In the genomic region with DNA sequence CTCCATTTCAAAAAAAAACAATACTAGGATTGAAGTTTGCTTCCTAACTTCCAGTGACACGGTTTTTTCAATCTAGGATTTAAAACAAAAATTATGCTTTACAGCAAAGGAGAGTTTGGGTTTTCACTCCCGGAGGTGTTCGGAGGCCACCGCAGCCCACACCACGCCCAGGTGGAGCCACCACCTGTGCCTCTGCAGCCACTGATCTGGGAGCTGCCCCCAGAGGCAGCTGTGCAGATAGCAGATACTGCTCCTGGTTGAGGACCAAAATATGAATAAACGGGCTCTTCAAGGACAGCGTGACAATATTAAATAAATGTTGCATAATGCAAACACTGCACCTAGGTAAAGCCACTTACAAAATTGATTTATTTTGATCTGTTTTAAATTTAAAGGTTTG, we compare ENCODE assay signal across 17 cellular contexts. TPM values are rescaled to one million over a fixed set of nuclear protein-coding genes. Genes with fewer than 3 reads are reported as not detected.
DNase-seq lines count a peak whose midpoint lies in the region; ATAC-seq and TF ChIP-seq lines count a peak whose summit lies in the region.
"Had no signal": no experiment of that assay in that cellular context is flagged by ENCODE, and none has a peak within 500 bp of the region (broad histone marks: within the 10 kb centered on the region; RNA-seq: fewer than 3 reads in every experiment).

No MANE protein-coding gene starts in this region.

- peak; percentile 67; the same call in 1 of the 2 replicates for ATAC-seq in PC-3
- ATAC-seq in GM18907 (IDR thresholded peaks at IDR 0.05; ENCODE audit: unreplicated experiment) = no peak
- no peak for ATAC-seq in HG03378 (IDR thresholded peaks at IDR 0.05; ENCODE audit: unreplicated experiment)
- ATAC-seq: activated CD8-positive, alpha-beta memory T cell treated with anti-CD3 and anti-CD28 coated beads, Interleukin-2, amount 10 ng/mL, durations not matched to agents 7 days and 5 days had no signal

- H4K20me1 ChIP-seq in PC-3 (ENCODE audit: low read length) = no peaks in the 10 kb centered on the region
- H4K20me1 ChIP-seq: BLaER1 treated with 17β-estradiol and CSF1 and Interleukin-3, amounts not matched to agents 10 nM and 100 nM had no signal

- H3K4me1 ChIP-seq in PC-3 (ENCODE audit: insufficient read depth, low read length) = peaks cover 5% of the 10 kb centered on the region

- no peaks in the 10 kb centered on the region for H3K79me2 ChIP-seq in PC-3 (ENCODE audit: low read length)

- no peak overlapping the region for H3K9ac ChIP-seq in PC-3 (ENCODE audit: low read length)
- H3K9ac ChIP-seq: BLaER1 treated with 17β-estradiol and CSF1 and Interleukin-3, amounts not matched to agents 10 nM and 100 nM had no signal

- CTCF ChIA-PET in PC-3 (lab: Charles Lee) = no interaction called here

- DNase-seq in D341Med (ENCODE audit: low spot score) (peak; percentile 60), H7 (peak; percentile 82), PC-3 (peak; percentile 31), iPS-NIHi7 (ENCODE audit: extremely low spot score) (peak; percentile 35), T1000 (lab: John Stamatoyannopoulos, UW) (no peak)
- no peak for DNase-seq in activated CD4-positive, CD25-positive, alpha-beta regulatory T cell (lab: John Stamatoyannopoulos, UW)
- DNase-seq: activated CD8-positive, alpha-beta memory T cell treated with anti-CD3 and anti-CD28 coated beads, Interleukin-2, amount 10 ng/mL, durations not matched to agents 7 days and 5 days; activated naive CD4-positive, alpha-beta T cell; effector memory CD4-positive, alpha-beta T cell; KG1; NCI-H2107; nephron progenitor cell; PC-9; stimulated activated CD4-positive, alpha-beta T cell treated with anti-CD3 and anti-CD28 coated beads, Interleukin-4, amount 100 ng/mL, for 24 hours had no signal

- H3K4me3 ChIP-seq in H7 (ENCODE audit: insufficient read depth, low read depth, low read length) (no peak overlapping the region), PC-3 (ENCODE audit: low read length) (no peak overlapping the region)
- H3K4me3 ChIP-seq: BLaER1 treated with 17β-estradiol and CSF1 and Interleukin-3, amounts not matched to agents 10 nM and 100 nM; PC-9 had no signal

- intact Hi-C loops in PC-3 (cut with micrococcal nuclease) = no loop called here

- no peak overlapping the region for H3K27ac ChIP-seq in PC-3 (ENCODE audit: low read length)
- H3K27ac ChIP-seq: BLaER1 treated with 17β-estradiol and CSF1 and Interleukin-3, amounts not matched to agents 10 nM and 100 nM; PC-9 had no signal

- H3K9me2 ChIP-seq in PC-3 (replicated peaks; ENCODE audit: low read length) = no peaks in the 10 kb centered on the region

- POLR2A ChIA-PET in PC-3 (lab: Charles Lee; ENCODE audit: unreplicated experiment) = no interaction called here

- H3K36me3 ChIP-seq in H7 (replicated peaks; ENCODE audit: control insufficient read depth, insufficient read depth, low read length) (no peaks in the 10 kb centered on the region), PC-3 (ENCODE audit: low read depth, low read length) (no peaks in the 10 kb centered on the region)
- H3K36me3 ChIP-seq: BLaER1 treated with 17β-estradiol and CSF1 and Interleukin-3, amounts not matched to agents 10 nM and 100 nM had no signal

- no peaks in the 10 kb centered on the region for H3F3A ChIP-seq in PC-3 (ENCODE audit: low read length, unreplicated experiment)

- BruUV-seq in PC-3 (replicated peaks; lab: Mats Ljungman, UMichigan) = no TSS peak

- peak; percentile 41; the same call in 1 of the 2 replicates for TF ChIP-seq CTCF in PC-3 (conservative IDR thresholded peaks at IDR 0.05; ENCODE audit: low read depth, low read length)

- H2AFZ ChIP-seq in PC-3 (ENCODE audit: low read length) = no peak overlapping the region
- H2AFZ ChIP-seq: PC-9 had no signal

- H3K27me3 ChIP-seq in H7 (ENCODE audit: control insufficient read depth, insufficient read depth, low read length) (no peaks in the 10 kb centered on the region), PC-3 (ENCODE audit: low read length) (no peaks in the 10 kb centered on the region)

- no peak overlapping the region for H3K4me2 ChIP-seq in PC-3 (ENCODE audit: low read length)
- H3K4me2 ChIP-seq: BLaER1 treated with 17β-estradiol and CSF1 and Interleukin-3, amounts not matched to agents 10 nM and 100 nM; PC-9 had no signal

- no peaks in the 10 kb centered on the region for H3K9me3 ChIP-seq in PC-3 (ENCODE audit: low read length)
- H3K9me3 ChIP-seq: BLaER1 treated with 17β-estradiol and CSF1 and Interleukin-3, amounts not matched to agents 10 nM and 100 nM had no signal

RNA-seq across cellular contexts. Expression of a gene that starts 30.2 kb away (rescaled TPM):
- total RNA-seq in H7 (2014; rRNA removed; shearing (Covaris generic)) = 3.4 and 7.3 TPM in 2 replicates
- 0.84 and 1.2 TPM in 2 replicates for total RNA-seq in PC-3 (2014; rRNA removed)
- total RNA-seq: PC-9 had no signal

RNA-seq across cellular contexts. Expression of a gene that starts 45.9 kb away (rescaled TPM):
- 7.2 and 9.4 TPM in 2 replicates for total RNA-seq in H7 (2014; rRNA removed; shearing (Covaris generic))
- 8.7 and 11.5 TPM in 2 replicates for total RNA-seq in PC-3 (2014; rRNA removed)

Comparison
In these comparisons a context has a peak if more than half of its experiments do, and no peak if none do; other contexts are left out.
1. DNase-seq: peak in D341Med (single experiment), H7 (single experiment), PC-3 (single experiment) and iPS-NIHi7 (single experiment); none in T1000 (single experiment) and activated CD4-positive, CD25-positive, alpha-beta regulatory T cell (0 of 4).